ENCODE assay signal across 1 cellular context in the genomic region with DNA sequence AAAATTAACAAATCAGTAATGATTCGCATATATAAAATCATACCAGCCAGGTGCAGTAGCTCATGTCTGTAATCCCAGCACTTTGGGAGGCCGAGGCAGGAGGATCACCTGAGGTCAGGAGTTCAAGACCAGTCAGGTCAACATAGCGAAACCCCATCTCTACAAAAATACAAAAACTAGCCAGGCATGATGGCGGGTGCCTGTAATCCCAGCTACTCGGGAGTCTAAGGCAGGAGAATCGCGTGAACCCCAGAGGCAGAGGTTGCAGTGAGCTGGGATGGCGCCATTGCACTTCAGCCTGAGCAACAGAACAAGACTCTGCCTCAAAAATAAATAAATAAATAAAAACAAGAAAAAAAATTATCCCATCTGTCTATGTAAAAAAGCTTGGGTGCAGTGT.
TF ChIP-seq lines count a peak whose summit lies in the region.

No MANE protein-coding gene starts in this region.

TF ChIP-seq in HepG2, 621 proteins besides CTCF, POLR2A, EP300 and RAD21:
- peak; percentile 43 for TF ChIP-seq STAG1 (CRISPR knock-in tag; IDR thresholded peaks at IDR 0.05)
- TF ChIP-seq, protein P1, sequence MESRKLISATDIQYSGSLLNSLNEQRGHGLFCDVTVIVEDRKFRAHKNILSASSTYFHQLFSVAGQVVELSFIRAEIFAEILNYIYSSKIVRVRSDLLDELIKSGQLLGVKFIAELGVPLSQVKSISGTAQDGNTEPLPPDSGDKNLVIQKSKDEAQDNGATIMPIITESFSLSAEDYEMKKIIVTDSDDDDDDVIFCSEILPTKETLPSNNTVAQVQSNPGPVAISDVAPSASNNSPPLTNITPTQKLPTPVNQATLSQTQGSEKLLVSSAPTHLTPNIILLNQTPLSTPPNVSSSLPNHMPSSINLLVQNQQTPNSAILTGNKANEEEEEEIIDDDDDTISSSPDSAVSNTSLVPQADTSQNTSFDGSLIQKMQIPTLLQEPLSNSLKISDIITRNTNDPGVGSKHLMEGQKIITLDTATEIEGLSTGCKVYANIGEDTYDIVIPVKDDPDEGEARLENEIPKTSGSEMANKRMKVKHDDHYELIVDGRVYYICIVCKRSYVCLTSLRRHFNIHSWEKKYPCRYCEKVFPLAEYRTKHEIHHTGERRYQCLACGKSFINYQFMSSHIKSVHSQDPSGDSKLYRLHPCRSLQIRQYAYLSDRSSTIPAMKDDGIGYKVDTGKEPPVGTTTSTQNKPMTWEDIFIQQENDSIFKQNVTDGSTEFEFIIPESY (CRISPR knock-in tag; IDR thresholded peaks at IDR 0.05), result peak; percentile 67
